13 cellular contexts compared by ENCODE assay signal in the genomic region with DNA sequence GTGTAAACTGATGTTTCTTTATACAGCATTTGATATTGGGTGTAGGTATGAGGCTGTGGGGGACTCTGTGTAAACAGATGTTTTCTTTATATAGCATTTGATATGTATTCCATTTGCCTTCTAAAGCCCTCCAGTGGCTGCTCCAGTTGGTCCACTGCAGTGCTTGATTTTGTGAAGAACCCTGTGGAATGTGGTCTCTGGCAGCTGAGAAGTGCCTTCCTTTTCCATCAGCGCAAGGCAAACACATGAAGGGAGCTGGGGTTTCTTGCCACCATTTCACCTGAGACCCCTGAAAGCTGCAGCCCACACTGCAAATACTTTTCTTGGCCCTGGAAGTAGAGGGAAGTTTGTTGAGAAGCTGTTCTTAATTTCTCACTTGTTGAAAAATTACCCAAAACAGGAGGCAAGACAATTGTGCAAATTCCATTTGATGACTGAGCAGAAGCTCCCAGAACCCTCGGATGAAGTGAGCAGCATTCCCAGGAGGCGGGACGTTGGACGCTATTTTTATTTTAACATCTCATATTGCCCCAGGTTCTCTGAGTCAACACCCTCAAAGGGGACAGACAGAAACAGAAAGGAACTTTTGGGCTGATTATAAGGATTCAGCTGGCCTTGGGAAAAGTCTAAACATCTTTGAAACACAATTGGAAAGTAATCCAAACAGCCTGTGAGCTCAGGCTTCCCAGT.
DNase-seq lines count a peak whose midpoint lies in the region; ATAC-seq and TF ChIP-seq lines count a peak whose summit lies in the region.
"Had no signal": no experiment of that assay in that cellular context is flagged by ENCODE, and none has a peak within 500 bp of the region (broad histone marks: within the 10 kb centered on the region; RNA-seq: fewer than 3 reads in every experiment).

No MANE protein-coding gene starts in this region.

- BruUV-seq in PC-3 (replicated peaks; lab: Mats Ljungman, UMichigan), result no TSS peak

- TF ChIP-seq POLR2A in spleen (IDR thresholded peaks at IDR 0.05), result no peak

- TF ChIP-seq CTCF in astrocyte of the spinal cord (IDR thresholded peaks at IDR 0.05; ENCODE audit: low read depth, low read length), result no peak
- TF ChIP-seq CTCF in spleen (IDR thresholded peaks at IDR 0.05 in 8 of 11, conservative IDR thresholded peaks at IDR 0.05 in 3 of 11), result no peak
- no peak for TF ChIP-seq CTCF in PC-3 (conservative IDR thresholded peaks at IDR 0.05; ENCODE audit: low read depth, low read length)

- no peak overlapping the region for H3K27ac Mint-ChIP-seq in immature natural killer cell
- H3K27ac Mint-ChIP-seq: CD8-positive, alpha-beta memory T cell had no signal

- H3F3A ChIP-seq in PC-3 (ENCODE audit: low read length, unreplicated experiment), result no peaks in the 10 kb centered on the region

- intact Hi-C loops in spleen (cut with DNase I; ENCODE audit: low total_unique reads) (no loop called here), PC-3 (cut with micrococcal nuclease) (no loop called here)

- no peaks in the 10 kb centered on the region for H3K9me3 Mint-ChIP-seq in immature natural killer cell

- no peak overlapping the region for H2AFZ ChIP-seq in PC-3 (ENCODE audit: low read length)

- no peaks in the 10 kb centered on the region for H3K36me3 Mint-ChIP-seq in immature natural killer cell

- H3K9me2 ChIP-seq in PC-3 (replicated peaks; ENCODE audit: low read length), result no peaks in the 10 kb centered on the region

- H3K9ac ChIP-seq in PC-3 (ENCODE audit: low read length), result no peak overlapping the region

- no peaks in the 10 kb centered on the region for H3K4me1 Mint-ChIP-seq in immature natural killer cell
- H3K4me1 Mint-ChIP-seq: CD8-positive, alpha-beta memory T cell had no signal

- no peak overlapping the region for H3K4me2 ChIP-seq in PC-3 (ENCODE audit: low read length)

- no peak overlapping the region for H3K4me3 ChIP-seq in astrocyte of the spinal cord (ENCODE audit: low read depth, low read length)
- H3K4me3 ChIP-seq in spleen, result no peak overlapping the region
- no peak overlapping the region for H3K4me3 ChIP-seq in PC-3 (ENCODE audit: low read length)

- H3K4me1 ChIP-seq in spleen (peaks cover 0 to 19% (median 9%) of the 10 kb centered on the region in 6 donors), PC-3 (ENCODE audit: insufficient read depth, low read length) (no peaks in the 10 kb centered on the region)

- in situ Hi-C loops in astrocyte of the spinal cord (cut with HindIII; ENCODE audit: low sequenced_read_pairs), result no loop called here

- no peaks in the 10 kb centered on the region for H3K27me3 ChIP-seq in spleen (replicated peaks in 1 of 7)
- no peaks in the 10 kb centered on the region for H3K27me3 ChIP-seq in PC-3 (ENCODE audit: low read length)

- peaks cover 0 to 1% (median 0%) of the 10 kb centered on the region in 6 donors for H3K36me3 ChIP-seq in spleen
- no peaks in the 10 kb centered on the region for H3K36me3 ChIP-seq in PC-3 (ENCODE audit: low read depth, low read length)

- ATAC-seq in PC-3, result no peak
- ATAC-seq in HG03342 (IDR thresholded peaks at IDR 0.05; ENCODE audit: unreplicated experiment), result no peak

- H3K79me2 ChIP-seq in PC-3 (ENCODE audit: low read length), result no peaks in the 10 kb centered on the region

- WGBS in spleen, 5 donors, result 76 to 92% (median 79%) methylated on average over 5 of the region's 5 CpGs

- H3K27ac ChIP-seq in spleen (no peak overlapping the region), PC-3 (ENCODE audit: low read length) (no peak overlapping the region)

- DNase-seq in GM03348 (ENCODE audit: low spot score) (peak; percentile 85), astrocyte of the spinal cord (ENCODE audit: low read depth, low spot score) (peak; percentile 38), iris pigment epithelial cell (ENCODE audit: low read depth) (peak; percentile 54), spleen (peak; percentile 17), immature natural killer cell (no peak), T-helper 9 cell (no peak), PC-3 (no peak)
- DNase-seq: activated naive CD4-positive, alpha-beta T cell treated with Interleukin-2 at 50 U/mL for 16 hours; CD8-positive, alpha-beta memory T cell; GOT3; NCI-H1105 treated with DMSO at 0.1 percent for 48 hours; NCI-H748 treated with DMSO at 0.1 percent for 48 hours had no signal

- H3K9me3 ChIP-seq in spleen, result peaks cover 0 to 5% (median 0%) of the 10 kb centered on the region in 8 donors
- H3K9me3 ChIP-seq in PC-3 (ENCODE audit: low read length), result no peaks in the 10 kb centered on the region

- H3K4me3 Mint-ChIP-seq in immature natural killer cell, result no peak overlapping the region
- H3K4me3 Mint-ChIP-seq: CD8-positive, alpha-beta memory T cell had no signal

- CTCF ChIA-PET in PC-3 (lab: Charles Lee), result no interaction called here

- no peaks in the 10 kb centered on the region for H4K20me1 ChIP-seq in PC-3 (ENCODE audit: low read length)

- POLR2A ChIA-PET in PC-3 (lab: Charles Lee; ENCODE audit: unreplicated experiment), result no interaction called here

- peaks cover 1 to 5% (median 4%) of the 10 kb centered on the region in 3 donors for H3K27me3 Mint-ChIP-seq in immature natural killer cell (ENCODE audit: low read depth in 3 of 3)
- H3K27me3 Mint-ChIP-seq: CD8-positive, alpha-beta memory T cell had no signal

Comparison
In these comparisons a context has a peak if more than half of its experiments do, and no peak if none do; other contexts are left out.
1. DNase-seq: peak in GM03348 (single experiment), astrocyte of the spinal cord (single experiment), iris pigment epithelial cell (single experiment) and spleen (single experiment); none in immature natural killer cell (0 of 3), T-helper 9 cell (single experiment) and PC-3 (single experiment).